ENCODE assay signal across 4 cellular contexts in genomic region chr1:110763149-110763548, GRCh38.
"Had no signal": no experiment of that assay in that cellular context is flagged by ENCODE, and none has a peak within 500 bp of the region (broad histone marks: within the 10 kb centered on the region; RNA-seq: fewer than 3 reads in every experiment).

No MANE protein-coding gene starts in this region.

- ATAC-seq: GM12878 had no signal

- DNase-seq: GDM1, GF-D8 had no signal

- FAIRE-seq: GM12878, GM18507 had no signal

- H3K4me3 ChIP-seq: GM12878 had no signal
